In the genomic region with DNA sequence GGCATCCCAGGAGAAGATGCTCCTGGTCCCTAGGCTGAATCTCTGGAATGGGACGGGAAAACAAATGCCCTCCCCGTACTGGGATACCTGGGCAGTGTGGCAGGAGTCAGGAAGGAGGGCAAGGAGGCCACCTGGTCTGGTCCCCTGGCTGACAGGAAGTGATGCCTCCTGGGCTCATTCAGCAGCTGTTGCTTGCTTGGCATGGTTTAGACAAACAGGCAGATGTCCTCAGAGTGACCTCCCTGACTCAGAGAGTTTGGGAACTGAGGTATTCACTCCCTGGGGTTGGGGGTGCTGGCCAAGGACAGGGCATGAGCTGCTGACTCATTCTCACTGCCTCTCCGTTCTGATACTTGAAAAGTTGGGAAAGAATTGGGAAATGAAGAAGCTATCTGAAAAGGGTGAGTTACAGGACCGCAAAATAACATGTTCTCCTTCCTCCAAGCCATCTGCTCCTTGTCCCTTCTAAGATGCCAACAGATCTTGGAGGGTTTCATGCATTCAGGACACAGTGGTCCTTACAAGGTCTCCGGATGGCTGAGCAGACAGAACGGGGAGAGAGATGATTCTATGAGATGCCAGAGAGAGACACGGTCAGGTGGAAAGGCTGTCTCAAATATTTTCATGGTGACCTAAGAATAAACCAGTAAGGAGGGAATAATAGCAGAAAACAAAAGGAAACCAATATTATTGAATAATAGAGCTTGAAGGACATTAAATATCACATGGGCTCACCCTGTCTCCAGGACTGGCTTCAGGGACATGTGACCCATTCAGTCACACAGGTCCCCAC, we compare ENCODE assay signal across 11 cellular contexts.
DNase-seq lines count a peak whose midpoint lies in the region; ATAC-seq and TF ChIP-seq lines count a peak whose summit lies in the region.
"Had no signal": no experiment of that assay in that cellular context is flagged by ENCODE, and none has a peak within 500 bp of the region (broad histone marks: within the 10 kb centered on the region; RNA-seq: fewer than 3 reads in every experiment).

No MANE protein-coding gene starts in this region.

- peak overlapping the region; percentile 16 to 88 (median 79) for H3K27ac Mint-ChIP-seq in CD14-positive monocyte

- peak; percentile 80 for DNase-seq in CD14-positive monocyte (ENCODE audit: low spot score)
- peak; percentile 48 for DNase-seq in NCI-H69 (lab: John Stamatoyannopoulos, UW)
- DNase-seq in omental fat pad (ENCODE audit: low spot score), result peak; percentile 60
- no peak for DNase-seq in NCI-H2081 treated with DMSO at 0.1 percent for 48 hours (lab: John Stamatoyannopoulos, UW)
- no peak for DNase-seq in HuH-7.5 (ENCODE audit: low spot score)
- DNase-seq in GDM1 (lab: John Stamatoyannopoulos, UW), result no peak
- DNase-seq: activated CD8-positive, alpha-beta memory T cell treated with anti-CD3 and anti-CD28 coated beads, Interleukin-2, amount 50 U/mL, for 48 hours; DND-41; stimulated activated CD8-positive, alpha-beta memory T cell treated with anti-CD3 and anti-CD28 coated beads, Interleukin-4, amount 100 ng/mL, for 48 hours had no signal

- intact Hi-C loops in CD14-positive monocyte (cut with micrococcal nuclease), result loop anchor here in 1 of 2 donors (5.0 kb wide), 1 partner anchor 76 kb away; no protein-coding TSS in a partner anchor

- peaks cover 13% of the 10 kb centered on the region for H3K4me1 Mint-ChIP-seq in CD14-positive monocyte

- H3K9me3 Mint-ChIP-seq in CD14-positive monocyte, result peaks cover 0 to 28% (median 9%) of the 10 kb centered on the region in 7 donors

- TF ChIP-seq CTCF in CD14-positive monocyte (IDR thresholded peaks at IDR 0.05) (no peak), omental fat pad (IDR thresholded peaks at IDR 0.05) (no peak)

- ATAC-seq in esophagus mucosa (peak; percentile 65), omental fat pad (ENCODE audit: low FRiP score) (peak; percentile 96), GM21515 (IDR thresholded peaks at IDR 0.05; ENCODE audit: unreplicated experiment) (no peak)

- H3K36me3 Mint-ChIP-seq in CD14-positive monocyte, result no peaks in the 10 kb centered on the region

- no peak overlapping the region for H3K4me3 Mint-ChIP-seq in CD14-positive monocyte

- H3K27me3 Mint-ChIP-seq in CD14-positive monocyte (ENCODE audit: low read depth in 3 of 3), result peaks cover 0 to 5% (median 4%) of the 10 kb centered on the region in 3 donors

Comparison
In these comparisons a context has a peak if more than half of its experiments do, and no peak if none do; other contexts are left out.
1. DNase-seq: peak in CD14-positive monocyte (single experiment), NCI-H69 (single experiment) and omental fat pad (single experiment); none in NCI-H2081 treated with DMSO at 0.1 percent for 48 hours (single experiment), HuH-7.5 (single experiment) and GDM1 (single experiment).